In genomic region chr6:134523903-134524302, GRCh38 we compare ENCODE assay signal across 28 cellular contexts.
DNase-seq lines count a peak whose midpoint lies in the region; ATAC-seq and TF ChIP-seq lines count a peak whose summit lies in the region.
"Had no signal": no experiment of that assay in that cellular context is flagged by ENCODE, and none has a peak within 500 bp of the region (broad histone marks: within the 10 kb centered on the region; RNA-seq: fewer than 3 reads in every experiment).

No MANE protein-coding gene starts in this region.

- no peaks in the 10 kb centered on the region for H3K79me2 ChIP-seq in GM23338 (replicated peaks; ENCODE audit: insufficient read depth)

- no peaks in the 10 kb centered on the region for H4K20me1 ChIP-seq in GM23338 (replicated peaks; ENCODE audit: insufficient read depth)

- no peaks in the 10 kb centered on the region for H3K36me3 ChIP-seq in GM23338 (ENCODE audit: insufficient read depth)
- H3K36me3 ChIP-seq in prostate gland = no peaks in the 10 kb centered on the region
- H3K36me3 ChIP-seq: tibial artery had no signal

- TF ChIP-seq CTCF in GM23338 (conservative IDR thresholded peaks at IDR 0.05; ENCODE audit: low read depth in 2 of 2) (no peak), prostate gland (IDR thresholded peaks at IDR 0.05) (no peak), chondrocyte (IDR thresholded peaks at IDR 0.05) (no peak)

- no peak overlapping the region for H3K4me2 ChIP-seq in GM23338
- H3K4me2 ChIP-seq: KMS-11, SK-N-SH had no signal

- no peaks in the 10 kb centered on the region for H3K9me3 ChIP-seq in prostate gland
- H3K9me3 ChIP-seq: body of pancreas, SK-N-SH, tibial artery had no signal

- H3K36me3 Mint-ChIP-seq in activated CD4-positive, alpha-beta T cell treated with anti-CD3 and anti-CD28 coated beads for 36 hours (ENCODE audit: low read depth) = no peaks in the 10 kb centered on the region
- no peaks in the 10 kb centered on the region for H3K36me3 Mint-ChIP-seq in activated CD4-positive, alpha-beta T cell treated with anti-CD3 and anti-CD28 coated beads, Interleukin-2, amount 10 ng/mL, durations not matched to agents 24 days and 14 days (ENCODE audit: low read depth)
- H3K36me3 Mint-ChIP-seq in GM23338 (ENCODE audit: low read depth) (no peaks in the 10 kb centered on the region), chondrocyte (ENCODE audit: low read depth) (no peaks in the 10 kb centered on the region)
- H3K36me3 Mint-ChIP-seq: mesothelial cell of epicardium; stimulated activated naive B cell treated with anti-CD40 and anti-IgM and Interleukin-4, amounts not matched to agents 10 μg/mL and 1 μg/mL and 100 μg/mL, for 72 hours; WTC11 had no signal

- no peak overlapping the region for H3K27ac Mint-ChIP-seq in activated CD4-positive, alpha-beta T cell treated with anti-CD3 and anti-CD28 coated beads for 36 hours
- H3K27ac Mint-ChIP-seq in activated CD4-positive, alpha-beta T cell treated with anti-CD3 and anti-CD28 coated beads, Interleukin-2, amount 10 ng/mL, durations not matched to agents 24 days and 14 days = no peak overlapping the region
- peak overlapping the region; percentile 50; the same call in 1 of the 2 replicates for H3K27ac Mint-ChIP-seq in GM23338
- H3K27ac Mint-ChIP-seq in chondrocyte (ENCODE audit: unreplicated experiment) = no peak overlapping the region
- H3K27ac Mint-ChIP-seq: activated naive CD8-positive, alpha-beta T cell treated with anti-CD3 and anti-CD28 coated beads, Interleukin-2, amount 50 U/mL, for 24 hours; activated T-helper 1 cell treated with anti-CD3 and anti-CD28 coated beads, Interleukin-12 subunit alpha, Interleukin-12 subunit beta, Interleukin-2, Interleukin-4 antibody, amounts not matched to agents 30 ng/mL and 10 ng/mL and 1 ng/mL, durations not matched to agents 14 hours and 24 hours and 36 hours; B cell; endodermal cell; mesothelial cell of epicardium; progenitor cell of endocrine pancreas; stimulated activated naive B cell treated with anti-CD40 and anti-IgM and Interleukin-4, amounts not matched to agents 10 μg/mL and 1 μg/mL and 100 μg/mL, for 72 hours; WTC11 had no signal

- H3K4me3 ChIP-seq in GM23338 (no peak overlapping the region), prostate gland (no peak overlapping the region)
- H3K4me3 ChIP-seq: body of pancreas, coronary artery, tibial artery had no signal

- POLR2A ChIA-PET in activated CD4-positive, alpha-beta T cell treated with anti-CD3 and anti-CD28 coated beads for 36 hours (lab: Charles Lee) = no interaction called here

- no peaks in the 10 kb centered on the region for H3F3A ChIP-seq in GM23338 (replicated peaks; ENCODE audit: low read depth)

- ATAC-seq in activated CD4-positive, alpha-beta T cell treated with anti-CD3 and anti-CD28 coated beads for 36 hours = peak; percentile 60
- ATAC-seq in GM23338 = no peak
- no peak for ATAC-seq in GM18873 (IDR thresholded peaks at IDR 0.05; ENCODE audit: low FRiP score, unreplicated experiment)
- ATAC-seq: activated naive CD8-positive, alpha-beta T cell treated with anti-CD3 and anti-CD28 coated beads, Interleukin-2, amount 50 U/mL, for 24 hours; body of pancreas; stimulated activated naive B cell treated with anti-CD40 and anti-IgM and Interleukin-4, amounts not matched to agents 10 μg/mL and 1 μg/mL and 100 μg/mL, for 72 hours; WTC11 had no signal

- H3K4me3 Mint-ChIP-seq in activated CD4-positive, alpha-beta T cell treated with anti-CD3 and anti-CD28 coated beads for 36 hours = no peak overlapping the region
- no peak overlapping the region for H3K4me3 Mint-ChIP-seq in activated CD4-positive, alpha-beta T cell treated with anti-CD3 and anti-CD28 coated beads, Interleukin-2, amount 10 ng/mL, durations not matched to agents 24 days and 14 days
- H3K4me3 Mint-ChIP-seq in GM23338 = no peak overlapping the region
- no peak overlapping the region for H3K4me3 Mint-ChIP-seq in chondrocyte (ENCODE audit: unreplicated experiment)
- H3K4me3 Mint-ChIP-seq: activated naive CD8-positive, alpha-beta T cell treated with anti-CD3 and anti-CD28 coated beads, Interleukin-2, amount 50 U/mL, for 24 hours; activated T-helper 1 cell treated with anti-CD3 and anti-CD28 coated beads, Interleukin-12 subunit alpha, Interleukin-12 subunit beta, Interleukin-2, Interleukin-4 antibody, amounts not matched to agents 30 ng/mL and 10 ng/mL and 1 ng/mL, durations not matched to agents 14 hours and 24 hours and 36 hours; B cell; endodermal cell; mesothelial cell of epicardium; nephron; stimulated activated naive B cell treated with anti-CD40 and anti-IgM and Interleukin-4, amounts not matched to agents 10 μg/mL and 1 μg/mL and 100 μg/mL, for 72 hours; WTC11 had no signal

- H3K4me1 ChIP-seq in GM23338 (ENCODE audit: insufficient read depth) (peaks cover 7% of the 10 kb centered on the region; the same call in 1 of the 2 replicates), prostate gland (replicated peaks) (no peaks in the 10 kb centered on the region)
- H3K4me1 ChIP-seq: tibial artery had no signal

- no peak for DNase-seq in activated CD4-positive, alpha-beta T cell treated with anti-CD3 and anti-CD28 coated beads for 36 hours
- no peak for DNase-seq in activated CD4-positive, alpha-beta T cell treated with anti-CD3 and anti-CD28 coated beads, Interleukin-2, amount 10 ng/mL, durations not matched to agents 24 days and 14 days
- no peak for DNase-seq in GM23338 (ENCODE audit: low spot score)
- no peak for DNase-seq in epithelial cell of prostate (ENCODE audit: low read depth, low spot score)
- peak; percentile 32 for DNase-seq in prostate gland (ENCODE audit: low spot score)
- DNase-seq in DMS153 treated with DMSO at 0.1 percent for 48 hours (lab: John Stamatoyannopoulos, UW; ENCODE audit: unreplicated experiment) = no peak
- no peak for DNase-seq in chondrocyte (ENCODE audit: low spot score)
- DNase-seq: activated naive CD8-positive, alpha-beta T cell treated with anti-CD3 and anti-CD28 coated beads, Interleukin-2, amount 50 U/mL, for 24 hours; body of pancreas; DND-41; endodermal cell; glutamatergic neuron; NCI-H2171 treated with DMSO at 0.1 percent for 48 hours; NCI-H526 treated with DMSO at 0.1 percent for 48 hours; SK-N-SH; stimulated activated CD4-positive, alpha-beta T cell treated with anti-CD3 and anti-CD28 coated beads, Interleukin-2, amount 100 ng/mL, for 24 hours; stimulated activated naive B cell treated with anti-CD40 and anti-IgM and Interleukin-4, amounts not matched to agents 10 μg/mL and 1 μg/mL and 100 μg/mL, for 72 hours; T1000; tibial artery had no signal

- no peaks in the 10 kb centered on the region for H3K9me3 Mint-ChIP-seq in activated CD4-positive, alpha-beta T cell treated with anti-CD3 and anti-CD28 coated beads for 36 hours (ENCODE audit: low read depth)
- no peaks in the 10 kb centered on the region for H3K9me3 Mint-ChIP-seq in activated CD4-positive, alpha-beta T cell treated with anti-CD3 and anti-CD28 coated beads, Interleukin-2, amount 10 ng/mL, durations not matched to agents 24 days and 14 days
- H3K9me3 Mint-ChIP-seq in GM23338 (no peaks in the 10 kb centered on the region), chondrocyte (ENCODE audit: low read depth) (no peaks in the 10 kb centered on the region)
- H3K9me3 Mint-ChIP-seq: activated naive CD8-positive, alpha-beta T cell treated with anti-CD3 and anti-CD28 coated beads, Interleukin-2, amount 50 U/mL, for 24 hours; activated T-helper 1 cell treated with anti-CD3 and anti-CD28 coated beads, Interleukin-12 subunit alpha, Interleukin-12 subunit beta, Interleukin-2, Interleukin-4 antibody, amounts not matched to agents 30 ng/mL and 10 ng/mL and 1 ng/mL, durations not matched to agents 14 hours and 24 hours and 36 hours; endodermal cell; mesothelial cell of epicardium; nephron; stimulated activated naive B cell treated with anti-CD40 and anti-IgM and Interleukin-4, amounts not matched to agents 10 μg/mL and 1 μg/mL and 100 μg/mL, for 72 hours; WTC11 had no signal

- H3K9me2 ChIP-seq in GM23338 (ENCODE audit: insufficient read depth) = no peaks in the 10 kb centered on the region
- H3K9me2 ChIP-seq: SK-N-SH had no signal

- intact Hi-C loops in activated CD4-positive, alpha-beta T cell treated with anti-CD3 and anti-CD28 coated beads for 36 hours (cut with DNase I, micrococcal nuclease) = loop anchor here in 1 of 2 experiments (10.0 kb wide), 1 partner anchor 111 kb away; no protein-coding TSS in a partner anchor
- intact Hi-C loops in activated CD4-positive, alpha-beta T cell treated with anti-CD3 and anti-CD28 coated beads, Interleukin-2, amount 10 ng/mL, durations not matched to agents 24 days and 14 days (cut with micrococcal nuclease) = loop anchor here (10.0 kb wide), 1 partner anchor 111 kb away; no protein-coding TSS in a partner anchor
- intact Hi-C loops in prostate gland (cut with DNase I) = no loop called here

- H3K27ac ChIP-seq in GM23338 (ENCODE audit: low read depth) (no peak overlapping the region), epithelial cell of prostate (peak overlapping the region; percentile 4), prostate gland (no peak overlapping the region)
- H3K27ac ChIP-seq: body of pancreas, coronary artery, KMS-11, tibial artery had no signal

- TF ChIP-seq POLR2A in prostate gland (IDR thresholded peaks at IDR 0.05) = no peak

- peaks cover 29% of the 10 kb centered on the region for H3K4me1 Mint-ChIP-seq in activated CD4-positive, alpha-beta T cell treated with anti-CD3 and anti-CD28 coated beads for 36 hours
- peaks cover 39% of the 10 kb centered on the region for H3K4me1 Mint-ChIP-seq in activated CD4-positive, alpha-beta T cell treated with anti-CD3 and anti-CD28 coated beads, Interleukin-2, amount 10 ng/mL, durations not matched to agents 24 days and 14 days
- H3K4me1 Mint-ChIP-seq in GM23338 (peaks cover 11% of the 10 kb centered on the region), chondrocyte (ENCODE audit: low read depth) (peaks cover 37% of the 10 kb centered on the region)

- no peak overlapping the region for H2AFZ ChIP-seq in GM23338

- H3K27me3 Mint-ChIP-seq in activated CD4-positive, alpha-beta T cell treated with anti-CD3 and anti-CD28 coated beads for 36 hours = no peaks in the 10 kb centered on the region
- no peaks in the 10 kb centered on the region for H3K27me3 Mint-ChIP-seq in activated CD4-positive, alpha-beta T cell treated with anti-CD3 and anti-CD28 coated beads, Interleukin-2, amount 10 ng/mL, durations not matched to agents 24 days and 14 days
- H3K27me3 Mint-ChIP-seq in GM23338 (ENCODE audit: insufficient read depth, low read depth, poor library complexity) = peaks cover 3% of the 10 kb centered on the region
- no peaks in the 10 kb centered on the region for H3K27me3 Mint-ChIP-seq in chondrocyte (ENCODE audit: low read depth)
- H3K27me3 Mint-ChIP-seq: activated naive CD8-positive, alpha-beta T cell treated with anti-CD3 and anti-CD28 coated beads, Interleukin-2, amount 50 U/mL, for 24 hours; B cell; stimulated activated naive B cell treated with anti-CD40 and anti-IgM and Interleukin-4, amounts not matched to agents 10 μg/mL and 1 μg/mL and 100 μg/mL, for 72 hours had no signal

- H3K27me3 ChIP-seq in GM23338 (ENCODE audit: insufficient read depth) (no peaks in the 10 kb centered on the region), prostate gland (replicated peaks; ENCODE audit: insufficient read depth) (no peaks in the 10 kb centered on the region)
- H3K27me3 ChIP-seq: body of pancreas, tibial artery had no signal

- CTCF ChIA-PET in activated CD4-positive, alpha-beta T cell treated with anti-CD3 and anti-CD28 coated beads for 36 hours (lab: Charles Lee) = interaction anchor here (0.7 to 1.6 kb wide), 2 partner anchors 19 to 207 kb away, joined by 3 to 4 read pairs; no protein-coding TSS in a partner anchor

- 58% methylated on average over 1 of the region's 1 CpG for WGBS in prostate gland
